ENCODE assay signal across 8 cellular contexts in genomic region chr5:39058178-39058577, GRCh38. TPM values are rescaled to one million over a fixed set of nuclear protein-coding genes. Genes with fewer than 3 reads are reported as not detected.
DNase-seq lines count a peak whose midpoint lies in the region; ATAC-seq, FAIRE-seq and TF ChIP-seq lines count a peak whose summit lies in the region.

No MANE protein-coding gene starts in this region.

- peak; percentile 83 for ATAC-seq in GM21717 (IDR thresholded peaks at IDR 0.05; ENCODE audit: unreplicated experiment)
- ATAC-seq in esophagus mucosa = no peak

- peak overlapping the region; percentile 69 for H3K4me3 ChIP-seq in OCI-LY3 (ENCODE audit: low read length)
- no peak overlapping the region for H3K4me3 ChIP-seq in mucosa of stomach (ENCODE audit: low read length)

- H3K36me3 Mint-ChIP-seq in nephron progenitor cell (ENCODE audit: low read depth) = no peaks in the 10 kb centered on the region

- H3K79me2 ChIP-seq in OCI-LY3 (ENCODE audit: low read length) = peaks cover 67% of the 10 kb centered on the region

- no peaks in the 10 kb centered on the region for H3K36me3 ChIP-seq in OCI-LY3 (replicated peaks; ENCODE audit: low read depth, low read length)
- no peaks in the 10 kb centered on the region for H3K36me3 ChIP-seq in mucosa of stomach (ENCODE audit: control insufficient read depth, insufficient read depth, low read length)

- peak overlapping the region; percentile 79 for H3K4me2 ChIP-seq in OCI-LY3 (ENCODE audit: low read length)

- H3K9ac ChIP-seq in OCI-LY3 (ENCODE audit: low read length) (peak overlapping the region; percentile 26; the same call in 1 of the 2 replicates), mucosa of stomach (ENCODE audit: low read length) (peak overlapping the region; percentile 46)

- H3K4me1 ChIP-seq in OCI-LY3 (ENCODE audit: low read length) = peaks cover 14% of the 10 kb centered on the region
- peaks cover 30% of the 10 kb centered on the region for H3K4me1 ChIP-seq in mucosa of stomach (ENCODE audit: control insufficient read depth, insufficient read depth, low read length)

- H4K20me1 ChIP-seq in OCI-LY3 (ENCODE audit: insufficient read depth, low read length) = peaks cover 52% of the 10 kb centered on the region

- H3K9me3 Mint-ChIP-seq in nephron progenitor cell = no peaks in the 10 kb centered on the region

- no peak overlapping the region for H3K4me3 Mint-ChIP-seq in nephron progenitor cell

- no peak for DNase-seq in GM18507 (ENCODE audit: extremely low spot score, insufficient read length, low read depth)
- no peak for DNase-seq in NCI-H774 (lab: John Stamatoyannopoulos, UW)
- DNase-seq in mucosa of gallbladder (ENCODE audit: low spot score) = no peak
- DNase-seq in nephron progenitor cell = no peak

- TF ChIP-seq CTCF in OCI-LY3 (IDR thresholded peaks at IDR 0.05; ENCODE audit: low read depth, low read length) = no peak
- no peak for TF ChIP-seq CTCF in nephron progenitor cell (IDR thresholded peaks at IDR 0.05)

- H3K27me3 ChIP-seq in OCI-LY3 (ENCODE audit: low read depth, low read length) (no peaks in the 10 kb centered on the region), mucosa of stomach (ENCODE audit: control insufficient read depth, insufficient read depth, low read length) (no peaks in the 10 kb centered on the region)

- H3K27ac Mint-ChIP-seq in nephron progenitor cell = no peak overlapping the region

- FAIRE-seq in GM18507 (lab: Jason Lieb, UNC) = peak; percentile 66

- no peaks in the 10 kb centered on the region for H3K4me1 Mint-ChIP-seq in nephron progenitor cell

- H3K27me3 Mint-ChIP-seq in nephron progenitor cell (ENCODE audit: low read depth, poor library complexity) = no peaks in the 10 kb centered on the region

- H3K27ac ChIP-seq in OCI-LY3 (ENCODE audit: low read length) = no peak overlapping the region

- no peak overlapping the region for H2AFZ ChIP-seq in OCI-LY3 (ENCODE audit: low read depth, low read length)

- no peaks in the 10 kb centered on the region for H3K9me3 ChIP-seq in OCI-LY3 (ENCODE audit: insufficient read depth, low read length)
- no peaks in the 10 kb centered on the region for H3K9me3 ChIP-seq in mucosa of stomach (ENCODE audit: control insufficient read depth, low read length)

RNA-seq across cellular contexts. Expression of gene RICTOR, which starts 16.0 kb away (rescaled TPM):
- total RNA-seq in mucosa of gallbladder (35.5 TPM), esophagus mucosa (18.1 TPM)
